28 cellular contexts compared by ENCODE assay signal in genomic region chr13:101465877-101466276, GRCh38. TPM values are rescaled to one million over a fixed set of nuclear protein-coding genes. Genes with fewer than 3 reads are reported as not detected.
DNase-seq lines count a peak whose midpoint lies in the region; ATAC-seq and TF ChIP-seq lines count a peak whose summit lies in the region.
"Had no signal": no experiment of that assay in that cellular context is flagged by ENCODE, and none has a peak within 500 bp of the region (broad histone marks: within the 10 kb centered on the region; RNA-seq: fewer than 3 reads in every experiment).

No MANE protein-coding gene starts in this region.

- in situ Hi-C loops in astrocyte of the spinal cord (cut with HindIII; ENCODE audit: low sequenced_read_pairs), result no loop called here

- TF ChIP-seq CTCF in astrocyte of the spinal cord (IDR thresholded peaks at IDR 0.05; ENCODE audit: low read depth, low read length), result no peak
- no peak for TF ChIP-seq CTCF in osteoblast (IDR thresholded peaks at IDR 0.05; ENCODE audit: extremely low read depth, low read depth, low read length)
- TF ChIP-seq CTCF in type B pancreatic cell (conservative IDR thresholded peaks at IDR 0.05), result no peak

- no peak overlapping the region for H3K4me2 ChIP-seq in osteoblast (ENCODE audit: insufficient read depth, low read length)
- H3K4me2 ChIP-seq: BLaER1 treated with 17β-estradiol and CSF1 and Interleukin-3, amounts not matched to agents 10 nM and 100 nM had no signal

- peaks cover 29% of the 10 kb centered on the region for H3K4me1 ChIP-seq in osteoblast (ENCODE audit: insufficient read depth, low read length)
- H3K4me1 ChIP-seq: BLaER1 treated with 17β-estradiol and CSF1 and Interleukin-3, amounts not matched to agents 10 nM and 100 nM; body of pancreas; heart right ventricle; pancreas; Peyer's patch; right atrium auricular region had no signal

- H3K9me3 Mint-ChIP-seq in type B pancreatic cell, result no peaks in the 10 kb centered on the region
- H3K9me3 Mint-ChIP-seq: nephron progenitor cell had no signal

- H3K79me2 ChIP-seq in osteoblast (ENCODE audit: insufficient read depth, low read length), result peaks cover 95% of the 10 kb centered on the region

- H3K4me3 ChIP-seq in astrocyte of the spinal cord (ENCODE audit: low read depth, low read length) (no peak overlapping the region), osteoblast (ENCODE audit: insufficient read depth, low read length) (no peak overlapping the region)
- H3K4me3 ChIP-seq: BLaER1 treated with 17β-estradiol and CSF1 and Interleukin-3, amounts not matched to agents 10 nM and 100 nM; body of pancreas; heart right ventricle; pancreas; Peyer's patch; right atrium auricular region; SJSA1 had no signal

- H3K27ac ChIP-seq in osteoblast (ENCODE audit: low read depth, low read length), result peak overlapping the region; percentile 15
- H3K27ac ChIP-seq: BLaER1 treated with 17β-estradiol and CSF1 and Interleukin-3, amounts not matched to agents 10 nM and 100 nM; body of pancreas; heart right ventricle; pancreas; Peyer's patch; right atrium auricular region; SJSA1 had no signal

- no peak overlapping the region for H3K27ac Mint-ChIP-seq in type B pancreatic cell
- H3K27ac Mint-ChIP-seq: nephron progenitor cell had no signal

- peak; percentile 60 for DNase-seq in EH (ENCODE audit: low read depth)
- DNase-seq in M059J (ENCODE audit: low read depth), result peak; percentile 58
- DNase-seq in astrocyte of the spinal cord (ENCODE audit: low read depth, low spot score), result peak; percentile 45
- DNase-seq in osteoblast (ENCODE audit: insufficient read length, low spot score, missing footprints), result no peak
- DNase-seq in activated CD4-positive, CD25-positive, alpha-beta regulatory T cell (lab: John Stamatoyannopoulos, UW), result no peak
- no peak for DNase-seq in NCI-H1930 (lab: John Stamatoyannopoulos, UW)
- DNase-seq in type B pancreatic cell (ENCODE audit: extremely low spot score, unreplicated experiment), result no peak
- DNase-seq: ACHN; activated CD4-positive, alpha-beta T cell treated with anti-CD3 and anti-CD28 coated beads for 1 hour; activated effector memory CD4-positive, alpha-beta T cell treated with Interleukin-2 at 50 U/mL for 16 hours; activated T-cell treated with anti-CD3 and anti-CD28 coated beads for 4 hours; body of pancreas; COR-L47; heart right ventricle; left cardiac atrium; NCI-H1105 treated with DMSO at 0.1 percent for 48 hours; NCI-H2029; NCI-H526; nephron progenitor cell; pancreas; Peyer's patch; stimulated activated CD4-positive, alpha-beta T cell treated with anti-CD3 and anti-CD28 coated beads, Interleukin-4, amount 100 ng/mL, for 1 hour; T-helper 1 cell; trophoblast cell had no signal

- no peak overlapping the region for H2AFZ ChIP-seq in osteoblast (ENCODE audit: low read length)

- H3K4me1 Mint-ChIP-seq in type B pancreatic cell (ENCODE audit: unreplicated experiment), result no peaks in the 10 kb centered on the region
- H3K4me1 Mint-ChIP-seq: nephron progenitor cell had no signal

- peaks cover 7% of the 10 kb centered on the region for H4K20me1 ChIP-seq in osteoblast (ENCODE audit: insufficient read depth, low read length)
- H4K20me1 ChIP-seq: BLaER1 treated with 17β-estradiol and CSF1 and Interleukin-3, amounts not matched to agents 10 nM and 100 nM had no signal

- no peak for ATAC-seq in HG03135 (IDR thresholded peaks at IDR 0.05; ENCODE audit: unreplicated experiment)
- ATAC-seq: body of pancreas, heart right ventricle, left cardiac atrium, pancreas had no signal

- no peaks in the 10 kb centered on the region for H3K27me3 ChIP-seq in osteoblast (ENCODE audit: insufficient read depth, low read length)
- H3K27me3 ChIP-seq: BLaER1 treated with 17β-estradiol and CSF1 and Interleukin-3, amounts not matched to agents 10 nM and 100 nM; body of pancreas; Peyer's patch; right atrium auricular region; SJSA1 had no signal

- peaks cover 12% of the 10 kb centered on the region for H3K36me3 ChIP-seq in osteoblast (ENCODE audit: insufficient read depth, low read length)
- H3K36me3 ChIP-seq: BLaER1 treated with 17β-estradiol and CSF1 and Interleukin-3, amounts not matched to agents 10 nM and 100 nM; heart right ventricle; pancreas; Peyer's patch; right atrium auricular region; SJSA1 had no signal

- H3K36me3 Mint-ChIP-seq in type B pancreatic cell, result no peaks in the 10 kb centered on the region

- no peak overlapping the region for H3K4me3 Mint-ChIP-seq in type B pancreatic cell
- H3K4me3 Mint-ChIP-seq: nephron progenitor cell had no signal

- H3K9me3 ChIP-seq in osteoblast (ENCODE audit: low read depth, low read length), result no peaks in the 10 kb centered on the region
- H3K9me3 ChIP-seq: BLaER1 treated with 17β-estradiol and CSF1 and Interleukin-3, amounts not matched to agents 10 nM and 100 nM; body of pancreas; heart right ventricle; pancreas; Peyer's patch; right atrium auricular region; SJSA1 had no signal

- no peaks in the 10 kb centered on the region for H3K27me3 Mint-ChIP-seq in type B pancreatic cell

RNA-seq across cellular contexts. Expression of gene ITGBL1, which starts 13.4 kb away (rescaled TPM):
- total RNA-seq in M059J (2014; rRNA removed; shearing (Covaris generic)), result 13.9 and 21.4 TPM in 2 replicates
- 360 and 398 TPM in 2 replicates for total RNA-seq in osteoblast
- 0.14 TPM in 2 replicates for total RNA-seq in type B pancreatic cell (ENCODE audit: low replicate concordance)

RNA-seq across cellular contexts. Expression of gene NALCN, which starts 49.6 kb away (rescaled TPM):
- total RNA-seq in M059J (2014; rRNA removed; shearing (Covaris generic)), result 0.17 and 1.4 TPM in 2 replicates
- total RNA-seq in osteoblast (10.6 and 11.2 TPM in 2 replicates), type B pancreatic cell (ENCODE audit: low replicate concordance) (0.70 and 1.8 TPM in 2 replicates)

Comparison
In these comparisons a context has a peak if more than half of its experiments do, and no peak if none do; other contexts are left out.
1. DNase-seq: peak in EH (single experiment), M059J (single experiment) and astrocyte of the spinal cord (single experiment); none in osteoblast (single experiment), activated CD4-positive, CD25-positive, alpha-beta regulatory T cell (0 of 4), NCI-H1930 (0 of 2) and type B pancreatic cell (single experiment).
2. RNA of gene ITGBL1, which starts 13.4 kb away (total RNA-seq): 360 to 398 TPM in osteoblast and 13.9 to 21.4 TPM in M059J; 0.14 TPM in type B pancreatic cell; every median in the first group is over 10 times any median in the second.